In the genomic region with DNA sequence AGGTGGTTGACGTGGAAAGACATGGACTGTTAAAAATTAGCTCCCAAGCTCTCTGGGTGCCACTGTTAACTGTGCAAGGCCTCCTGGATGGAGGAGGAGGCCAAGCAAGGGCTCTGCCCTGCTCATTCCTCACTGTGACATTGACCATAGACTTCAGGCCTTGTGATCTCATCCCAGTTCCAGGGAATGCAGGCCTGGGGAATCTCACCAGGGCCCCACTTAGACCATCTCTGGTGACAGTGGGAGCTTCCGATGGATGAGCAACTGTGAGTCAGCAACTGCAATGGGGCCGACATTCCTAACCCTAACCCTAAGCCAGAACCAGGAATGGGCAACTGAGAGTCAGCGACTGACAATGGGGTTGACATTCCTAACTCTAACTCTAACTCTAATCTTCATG, we compare ENCODE assay signal across 1 cellular context.
TF ChIP-seq lines count a peak whose summit lies in the region.

No MANE protein-coding gene starts in this region.

TF ChIP-seq in H1, 55 proteins besides CTCF, POLR2A, EP300 and RAD21:
- TF ChIP-seq TEAD4 (IDR thresholded peaks at IDR 0.05; ENCODE audit: low read depth, low read length) (no peak), BCL11A (IDR thresholded peaks at IDR 0.05; ENCODE audit: low read depth in 2 of 2, low read length in 2 of 2) (no peak), PHF8 (conservative IDR thresholded peaks at IDR 0.05; ENCODE audit: low read depth, low read length) (no peak), POLR2AphosphoS5 (IDR thresholded peaks at IDR 0.05; ENCODE audit: low read depth, low read length) (no peak), EZH2 (IDR thresholded peaks at IDR 0.05; ENCODE audit: low read depth, low read length, severe bottlenecking) (no peak), FOSL1 (IDR thresholded peaks at IDR 0.05; ENCODE audit: insufficient read depth, low read depth, low read length) (no peak), SP1 (IDR thresholded peaks at IDR 0.05; ENCODE audit: low read depth, low read length) (no peak), SIRT6 (IDR thresholded peaks at IDR 0.05; ENCODE audit: low read length) (no peak), NANOG (IDR thresholded peaks at IDR 0.05; ENCODE audit: insufficient read depth, low read depth, low read length, poor library complexity, severe bottlenecking) (no peak), EGR1 (IDR thresholded peaks at IDR 0.05; ENCODE audit: borderline replicate concordance, low read depth, low read length) (no peak), CBX8 (IDR thresholded peaks at IDR 0.05; ENCODE audit: borderline replicate concordance, low read depth, low read length) (no peak), GABPA (IDR thresholded peaks at IDR 0.05; ENCODE audit: borderline replicate concordance, insufficient read depth, low read length) (no peak), BRCA1 (IDR thresholded peaks at IDR 0.05; ENCODE audit: low read depth, low read length) (no peak), SP2 (IDR thresholded peaks at IDR 0.05; ENCODE audit: low read length) (no peak), NRF1 (IDR thresholded peaks at IDR 0.05; ENCODE audit: low read depth, low read length) (no peak), SUZ12 (IDR thresholded peaks at IDR 0.05; ENCODE audit: low read length) (no peak)
- TF ChIP-seq, protein P1, sequence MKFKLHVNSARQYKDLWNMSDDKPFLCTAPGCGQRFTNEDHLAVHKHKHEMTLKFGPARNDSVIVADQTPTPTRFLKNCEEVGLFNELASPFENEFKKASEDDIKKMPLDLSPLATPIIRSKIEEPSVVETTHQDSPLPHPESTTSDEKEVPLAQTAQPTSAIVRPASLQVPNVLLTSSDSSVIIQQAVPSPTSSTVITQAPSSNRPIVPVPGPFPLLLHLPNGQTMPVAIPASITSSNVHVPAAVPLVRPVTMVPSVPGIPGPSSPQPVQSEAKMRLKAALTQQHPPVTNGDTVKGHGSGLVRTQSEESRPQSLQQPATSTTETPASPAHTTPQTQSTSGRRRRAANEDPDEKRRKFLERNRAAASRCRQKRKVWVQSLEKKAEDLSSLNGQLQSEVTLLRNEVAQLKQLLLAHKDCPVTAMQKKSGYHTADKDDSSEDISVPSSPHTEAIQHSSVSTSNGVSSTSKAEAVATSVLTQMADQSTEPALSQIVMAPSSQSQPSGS (IDR thresholded peaks at IDR 0.05; ENCODE audit: low read length), result no peak
- TF ChIP-seq, protein P2, sequence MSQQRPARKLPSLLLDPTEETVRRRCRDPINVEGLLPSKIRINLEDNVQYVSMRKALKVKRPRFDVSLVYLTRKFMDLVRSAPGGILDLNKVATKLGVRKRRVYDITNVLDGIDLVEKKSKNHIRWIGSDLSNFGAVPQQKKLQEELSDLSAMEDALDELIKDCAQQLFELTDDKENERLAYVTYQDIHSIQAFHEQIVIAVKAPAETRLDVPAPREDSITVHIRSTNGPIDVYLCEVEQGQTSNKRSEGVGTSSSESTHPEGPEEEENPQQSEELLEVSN (IDR thresholded peaks at IDR 0.05), result no peak
